ENCODE assay signal across 8 cellular contexts in genomic region chr9:35826071-35826701, GRCh38. TPM values are rescaled to one million over a fixed set of nuclear protein-coding genes. Genes with fewer than 3 reads are reported as not detected.
DNase-seq lines count a peak whose midpoint lies in the region; ATAC-seq and TF ChIP-seq lines count a peak whose summit lies in the region.

No MANE protein-coding gene starts in this region.

- ATAC-seq in HG03280 (IDR thresholded peaks at IDR 0.05; ENCODE audit: unreplicated experiment) (peak; percentile 46), psoas muscle (peak; percentile 43 to 69 (median 56)), HG03108 (IDR thresholded peaks at IDR 0.05; ENCODE audit: unreplicated experiment) (no peak)
- ATAC-seq in activated T-cell treated with anti-CD3 and anti-CD28 coated beads, Interleukin-2, amount 50 U/mL, for 72 hours (replicated peaks in 1 of 2): peak; percentile 35 to 41

- H3K27ac ChIP-seq in psoas muscle: no peak overlapping the region

- H3K36me3 Mint-ChIP-seq in activated T-cell treated with anti-CD3 and anti-CD28 coated beads, Interleukin-2, amount 50 U/mL, for 72 hours (ENCODE audit: insufficient read depth in 2 of 2): no peaks in the 10 kb centered on the region

- WGBS in psoas muscle, 3 donors: 36 to 44% (median 39%) methylated on average over 4 of the region's 4 CpGs

- peak; percentile 65 for DNase-seq in AG10803 (ENCODE audit: low read depth)
- peak; percentile 50 for DNase-seq in GM06990 (ENCODE audit: extremely low read depth, insufficient read length)
- DNase-seq in NCI-H446 treated with DMSO at 0.1 percent for 48 hours (lab: John Stamatoyannopoulos, UW): peak; percentile 42
- DNase-seq in activated T-cell treated with anti-CD3 and anti-CD28 coated beads, Interleukin-2, amount 50 U/mL, for 72 hours: peak; percentile 31 to 38
- DNase-seq in glomerular visceral epithelial cell (ENCODE audit: extremely low spot score): peak; percentile 56
- DNase-seq in psoas muscle: no peak

- H3K27me3 ChIP-seq in GM06990 (replicated peaks; ENCODE audit: control insufficient read depth, insufficient read depth, low read length) (no peaks in the 10 kb centered on the region), psoas muscle (ENCODE audit: insufficient read depth in 3 of 3, low read length in 2 of 3) (no peaks in the 10 kb centered on the region)

- H3K4me3 Mint-ChIP-seq in activated T-cell treated with anti-CD3 and anti-CD28 coated beads, Interleukin-2, amount 50 U/mL, for 72 hours: peak overlapping the region in 1 of 2 donors; percentile 7

- H3K9me3 ChIP-seq in psoas muscle: no peaks in the 10 kb centered on the region

- H3K27me3 Mint-ChIP-seq in activated T-cell treated with anti-CD3 and anti-CD28 coated beads, Interleukin-2, amount 50 U/mL, for 72 hours (ENCODE audit: low read depth): peaks cover 10% of the 10 kb centered on the region

- H3K4me3 ChIP-seq in AG10803 (ENCODE audit: low read length) (no peak overlapping the region), GM06990 (replicated peaks; ENCODE audit: low read depth, low read length) (no peak overlapping the region), psoas muscle (no peak overlapping the region)

- intact Hi-C loops in psoas muscle (cut with DNase I): loop anchor here (1.0 to 2.0 kb wide), 3 partner anchors 35 to 57 kb away; partner anchors contain the start of gene NPR2 (in 1 of the 2)

- no peak overlapping the region for H3K27ac Mint-ChIP-seq in activated T-cell treated with anti-CD3 and anti-CD28 coated beads, Interleukin-2, amount 50 U/mL, for 72 hours

- peaks cover 41% of the 10 kb centered on the region for H3K4me1 Mint-ChIP-seq in activated T-cell treated with anti-CD3 and anti-CD28 coated beads, Interleukin-2, amount 50 U/mL, for 72 hours (ENCODE audit: low read depth)

- no peaks in the 10 kb centered on the region for H3K9me3 Mint-ChIP-seq in activated T-cell treated with anti-CD3 and anti-CD28 coated beads, Interleukin-2, amount 50 U/mL, for 72 hours

- H3K4me1 ChIP-seq in psoas muscle: peaks cover 19% of the 10 kb centered on the region

- TF ChIP-seq CTCF in AG10803 (conservative IDR thresholded peaks at IDR 0.05; ENCODE audit: low read length): peak; percentile 79
- peak; percentile 81 for TF ChIP-seq CTCF in GM06990 (IDR thresholded peaks at IDR 0.05; ENCODE audit: insufficient read depth, low read length, poor library complexity, severe bottlenecking)
- peak; percentile 76 for TF ChIP-seq CTCF in psoas muscle (IDR thresholded peaks at IDR 0.05)

- H3K36me3 ChIP-seq in GM06990 (ENCODE audit: control insufficient read depth, insufficient read depth, low read length) (no peaks in the 10 kb centered on the region), psoas muscle (ENCODE audit: insufficient read depth in 1 of 2, low read depth in 1 of 2) (no peaks in the 10 kb centered on the region)

RNA-seq across cellular contexts. Expression of gene FAM221B, which starts 2.3 kb away (rescaled TPM):
- not detected for total RNA-seq in activated T-cell treated with anti-CD3 and anti-CD28 coated beads, Interleukin-2, amount 50 U/mL, for 72 hours
- not detected for total RNA-seq in psoas muscle
- not detected for polyA plus RNA-seq in psoas muscle

RNA-seq across cellular contexts. Expression of gene TMEM8B, which starts 2.8 kb away (rescaled TPM):
- total RNA-seq in activated T-cell treated with anti-CD3 and anti-CD28 coated beads, Interleukin-2, amount 50 U/mL, for 72 hours: 1 to 10 TPM; 8.4 to 9.1 TPM
- total RNA-seq in psoas muscle: 10 to 100 TPM in 2 of 4 donors, 1 to 10 TPM in 2; 8.9 to 18.5 (median 11.6) TPM
- polyA plus RNA-seq in psoas muscle: 1 to 10 TPM; 2.8 to 5.9 (median 3.9) TPM

RNA-seq across cellular contexts. Expression of gene HINT2, which starts 11.3 kb away (rescaled TPM):
- total RNA-seq in activated T-cell treated with anti-CD3 and anti-CD28 coated beads, Interleukin-2, amount 50 U/mL, for 72 hours: 10 to 100 TPM; 69.2 to 80.9 TPM
- total RNA-seq in psoas muscle: 10 to 100 TPM; 36.5 to 53.9 (median 42.3) TPM
- polyA plus RNA-seq in psoas muscle: 10 to 100 TPM; 43.8 to 64.7 (median 48.1) TPM

RNA-seq across cellular contexts. Expression of gene SPAG8, which starts 14.1 kb away (rescaled TPM):
- 1 to 10 TPM; 1.1 to 1.4 TPM for total RNA-seq in activated T-cell treated with anti-CD3 and anti-CD28 coated beads, Interleukin-2, amount 50 U/mL, for 72 hours
- 1 to 10 TPM in 1 of 4 donors, under 1 TPM in 3; 0.39 to 1.3 (median 0.94) TPM for total RNA-seq in psoas muscle
- polyA plus RNA-seq in psoas muscle: 1 to 10 TPM in 1 of 3 donors, under 1 TPM in 2; 0.25 to 1.2 (median 0.56) TPM

RNA-seq across cellular contexts. Expression of gene NPR2, which starts 34.8 kb away (rescaled TPM):
- total RNA-seq in activated T-cell treated with anti-CD3 and anti-CD28 coated beads, Interleukin-2, amount 50 U/mL, for 72 hours: 10 to 100 TPM in 1 of 2 donors, 1 to 10 TPM in 1; 6.7 to 11.5 TPM
- total RNA-seq in psoas muscle: 10 to 100 TPM; 14.7 to 28.4 (median 18.3) TPM
- 10 to 100 TPM in 1 of 3 donors, 1 to 10 TPM in 2; 8.7 to 27.2 (median 9.2) TPM for polyA plus RNA-seq in psoas muscle

Comparison
In these comparisons a context has a peak if more than half of its experiments do, and no peak if none do; other contexts are left out.
1. DNase-seq: peak in AG10803 (single experiment), GM06990 (single experiment), NCI-H446 treated with DMSO at 0.1 percent for 48 hours (single experiment), activated T-cell treated with anti-CD3 and anti-CD28 coated beads, Interleukin-2, amount 50 U/mL, for 72 hours (2 of 2) and glomerular visceral epithelial cell (single experiment); none in psoas muscle (0 of 2).
2. Peak in every context shown above with its lines, with median percentiles within 50 percentile points of each other: CTCF ChIP-seq.